ENCODE assay signal across 8 cellular contexts in genomic region chr7:155009570-155010157, GRCh38. TPM values are rescaled to one million over a fixed set of nuclear protein-coding genes. Genes with fewer than 3 reads are reported as not detected.
DNase-seq lines count a peak whose midpoint lies in the region; ATAC-seq and TF ChIP-seq lines count a peak whose summit lies in the region.

No MANE protein-coding gene starts in this region.

- ATAC-seq in left cardiac atrium (no peak), HG02938 (IDR thresholded peaks at IDR 0.05; ENCODE audit: unreplicated experiment) (no peak)

- H3K27ac ChIP-seq in left ventricle myocardium inferior (replicated peaks), result no peak overlapping the region

- H3K36me3 ChIP-seq in left ventricle myocardium inferior, result peaks cover 15% of the 10 kb centered on the region

- H3K27me3 ChIP-seq in left ventricle myocardium inferior (ENCODE audit: low read depth), result peaks cover 13% of the 10 kb centered on the region

- TF ChIP-seq CTCF in left ventricle myocardium inferior (IDR thresholded peaks at IDR 0.05; ENCODE audit: borderline replicate concordance) (peak; percentile 27), choroid plexus epithelial cell (conservative IDR thresholded peaks at IDR 0.05; ENCODE audit: low read depth, low read length) (peak; percentile 50)

- H3K9me3 ChIP-seq in left ventricle myocardium inferior (replicated peaks), result no peaks in the 10 kb centered on the region

- DNase-seq in left ventricle myocardium inferior, result no peak
- DNase-seq in left cardiac atrium, result no peak
- DNase-seq in NCI-H460 (ENCODE audit: extremely low read depth, low read depth), result peak; percentile 12
- DNase-seq in choroid plexus epithelial cell (ENCODE audit: low read depth), result peak; percentile 24
- DNase-seq in stimulated activated CD4-positive, alpha-beta T cell treated with anti-CD3 and anti-CD28 coated beads, Interleukin-1b, Interleukin-23, amount 100 ng/mL, for 48 hours, result peak; percentile 14
- no peak for DNase-seq in H4 (ENCODE audit: low spot score)
- DNase-seq in NCI-H510A (lab: John Stamatoyannopoulos, UW), result no peak

- intact Hi-C loops in left ventricle myocardium inferior (cut with micrococcal nuclease), result no loop called here
- intact Hi-C loops in left cardiac atrium (cut with DNase I), result no loop called here

- H3K4me3 ChIP-seq in left ventricle myocardium inferior (no peak overlapping the region), choroid plexus epithelial cell (ENCODE audit: low read depth, low read length) (no peak overlapping the region)

- H3K4me1 ChIP-seq in left ventricle myocardium inferior, result peaks cover 6% of the 10 kb centered on the region

RNA-seq across cellular contexts. Expression of gene PAXIP1, which starts 6.7 kb away (rescaled TPM):
- total RNA-seq in left ventricle myocardium inferior, result 5.8 TPM
- total RNA-seq in left cardiac atrium, result 1 to 10 TPM; 7.9 to 8.7 TPM
- total RNA-seq in NCI-H460 (2014; rRNA removed; shearing (Covaris generic)), result 11.6 and 13.8 TPM in 2 replicates
- polyA plus RNA-seq in NCI-H460 (2014; cell fraction: nucleus; rRNA removed), result 23.6 and 27.8 TPM in 2 replicates
- 11.5 and 13.4 TPM in 2 replicates for total RNA-seq in H4 (2014; rRNA removed; shearing (Covaris generic))

Comparison
In these comparisons a context has a peak if more than half of its experiments do, and no peak if none do; other contexts are left out.
1. DNase-seq: peak in NCI-H460 (single experiment), choroid plexus epithelial cell (single experiment) and stimulated activated CD4-positive, alpha-beta T cell treated with anti-CD3 and anti-CD28 coated beads, Interleukin-1b, Interleukin-23, amount 100 ng/mL, for 48 hours (single experiment); none in left ventricle myocardium inferior (single experiment), left cardiac atrium (single experiment), H4 (single experiment) and NCI-H510A (single experiment).